6 cellular contexts compared by ENCODE assay signal in genomic region chr19:14023404-14024235, GRCh38. TPM values are rescaled to one million over a fixed set of nuclear protein-coding genes. Genes with fewer than 3 reads are reported as not detected.
DNase-seq lines count a peak whose midpoint lies in the region; ATAC-seq, FAIRE-seq and TF ChIP-seq lines count a peak whose summit lies in the region.

No MANE protein-coding gene starts in this region.

- peaks cover 4% of the 10 kb centered on the region for H3K4me1 ChIP-seq in keratinocyte (ENCODE audit: control insufficient read depth, extremely low read depth, insufficient read depth, low read length)

- H3K36me3 Mint-ChIP-seq in T-helper 2 cell treated with Interferon-gamma antibody and Interleukin-4, amounts not matched to agents 5 μg/mL and 100 μg/mL, for 36 hours (ENCODE audit: low read depth), result no peaks in the 10 kb centered on the region

- no peak overlapping the region for H3K4me3 Mint-ChIP-seq in T-helper 2 cell treated with Interferon-gamma antibody and Interleukin-4, amounts not matched to agents 5 μg/mL and 100 μg/mL, for 36 hours

- ATAC-seq in GM19328 (IDR thresholded peaks at IDR 0.05; ENCODE audit: unreplicated experiment), result no peak

- no peak overlapping the region for H3K27ac ChIP-seq in keratinocyte (ENCODE audit: control insufficient read depth, insufficient read depth, low read length)

- no peaks in the 10 kb centered on the region for H3K36me3 ChIP-seq in keratinocyte (ENCODE audit: control insufficient read depth in 2 of 2, extremely low read depth in 1 of 2, insufficient read depth in 2 of 2, low read length in 2 of 2)

- TF ChIP-seq CTCF in keratinocyte (optimal IDR thresholded peaks at IDR 0.05 in 1 of 3, IDR thresholded peaks at IDR 0.05 in 1 of 3, conservative IDR thresholded peaks at IDR 0.05 in 1 of 3; ENCODE audit: extremely low read depth in 1 of 3, insufficient read depth in 2 of 3, low read length in 3 of 3), result peak; percentile 35 to 47 (median 41)

- no peaks in the 10 kb centered on the region for H3K9me1 ChIP-seq in keratinocyte (ENCODE audit: control insufficient read depth, extremely low read depth, insufficient read depth, low read length)

- H4K20me1 ChIP-seq in keratinocyte (ENCODE audit: control insufficient read depth, extremely low read depth, insufficient read depth, low read length), result no peaks in the 10 kb centered on the region

- no peak for DNase-seq in T-helper 2 cell treated with Interferon-gamma antibody and Interleukin-4, amounts not matched to agents 5 μg/mL and 100 μg/mL, for 36 hours (ENCODE audit: low spot score)
- DNase-seq in T-helper 2 cell (no peak), SW 1271 (lab: John Stamatoyannopoulos, UW) (peak; percentile 50 to 80), keratinocyte (ENCODE audit: low read depth, low spot score) (no peak), NCI-H2029 (lab: John Stamatoyannopoulos, UW) (no peak)

- peak overlapping the region; percentile 42 for H3K27ac Mint-ChIP-seq in T-helper 2 cell treated with Interferon-gamma antibody and Interleukin-4, amounts not matched to agents 5 μg/mL and 100 μg/mL, for 36 hours

- H3K79me2 ChIP-seq in keratinocyte (ENCODE audit: control insufficient read depth, insufficient read depth, low read length), result no peaks in the 10 kb centered on the region

- no peaks in the 10 kb centered on the region for H3K9me3 Mint-ChIP-seq in T-helper 2 cell treated with Interferon-gamma antibody and Interleukin-4, amounts not matched to agents 5 μg/mL and 100 μg/mL, for 36 hours

- no peak for FAIRE-seq in keratinocyte (lab: Jason Lieb, UNC)

- no peak overlapping the region for H3K4me2 ChIP-seq in keratinocyte (ENCODE audit: control insufficient read depth, extremely low read depth, insufficient read depth, low read depth, low read length)

- peaks cover 6% of the 10 kb centered on the region for H3K4me1 Mint-ChIP-seq in T-helper 2 cell treated with Interferon-gamma antibody and Interleukin-4, amounts not matched to agents 5 μg/mL and 100 μg/mL, for 36 hours (ENCODE audit: low read depth)

- H3K27me3 Mint-ChIP-seq in T-helper 2 cell treated with Interferon-gamma antibody and Interleukin-4, amounts not matched to agents 5 μg/mL and 100 μg/mL, for 36 hours (ENCODE audit: low read depth), result no peaks in the 10 kb centered on the region

- no peak overlapping the region for H2AFZ ChIP-seq in keratinocyte (ENCODE audit: control insufficient read depth, low read length)

- no peaks in the 10 kb centered on the region for H3K27me3 ChIP-seq in keratinocyte (ENCODE audit: control insufficient read depth, extremely low read depth, insufficient read depth, low read length)

- no peak overlapping the region for H3K4me3 ChIP-seq in keratinocyte (ENCODE audit: control insufficient read depth in 2 of 3, extremely low read depth in 1 of 3, insufficient read depth in 2 of 3, low read depth in 1 of 3, low read length in 3 of 3)

- dilution Hi-C loops in keratinocyte (cut with MboI; ENCODE audit: extremely low pct_ligation_motif_present, low sequenced_read_pairs), result no loop called here

- H3K9me3 ChIP-seq in keratinocyte (ENCODE audit: control insufficient read depth, low read depth, low read length), result no peaks in the 10 kb centered on the region

- no peak overlapping the region for H3K9ac ChIP-seq in keratinocyte (ENCODE audit: control insufficient read depth, extremely low read depth, insufficient read depth, low read length)

RNA-seq across cellular contexts. Expression of gene RLN3, which starts 4.3 kb away (rescaled TPM):
- not detected in 3 replicates for polyA plus RNA-seq in keratinocyte
- polyA plus RNA-seq in keratinocyte (2011; ENCODE audit: low read depth), result not detected
- not detected in 2 replicates for polyA plus RNA-seq in keratinocyte (2011; cell fraction: cytosol; rRNA removed)
- polyA plus RNA-seq in keratinocyte (2011; cell fraction: nucleus; rRNA removed), result not detected in 2 replicates
- not detected in 2 replicates for polyA plus RNA-seq in keratinocyte (2012; ENCODE audit: low replicate concordance)
- polyA minus RNA-seq in keratinocyte, result not detected in 3 replicates
- polyA minus RNA-seq in keratinocyte (2011; cell fraction: cytosol; rRNA and poly(A)+ RNA removed), result not detected
- not detected in 2 replicates for polyA minus RNA-seq in keratinocyte (2011; cell fraction: nucleus; rRNA and poly(A)+ RNA removed)

RNA-seq across cellular contexts. Expression of gene IL27RA, which starts 7.9 kb away (rescaled TPM):
- polyA plus RNA-seq in keratinocyte, result 2.2 to 3.0 TPM (median 2.8 TPM) in 3 replicates
- polyA plus RNA-seq in keratinocyte (2011; ENCODE audit: low read depth), result 0.11 TPM
- polyA plus RNA-seq in keratinocyte (2011; cell fraction: cytosol; rRNA removed), result 1.3 and 1.7 TPM in 2 replicates
- polyA plus RNA-seq in keratinocyte (2011; cell fraction: nucleus; rRNA removed), result 3.1 and 3.5 TPM in 2 replicates
- 0.18 and 3.2 TPM in 2 replicates for polyA plus RNA-seq in keratinocyte (2012; ENCODE audit: low replicate concordance)
- 1.2 to 2.6 TPM (median 1.5 TPM) in 3 replicates for polyA minus RNA-seq in keratinocyte
- polyA minus RNA-seq in keratinocyte (2011; cell fraction: cytosol; rRNA and poly(A)+ RNA removed), result 2.5 TPM
- 1.9 and 2.2 TPM in 2 replicates for polyA minus RNA-seq in keratinocyte (2011; cell fraction: nucleus; rRNA and poly(A)+ RNA removed)

RNA-seq across cellular contexts. Expression of gene RFX1, which starts 17.5 kb away (rescaled TPM):
- 0.45 to 0.97 TPM (median 0.48 TPM) in 3 replicates for polyA plus RNA-seq in keratinocyte
- 3.7 TPM for polyA plus RNA-seq in keratinocyte (2011; ENCODE audit: low read depth)
- 0.44 and 1.0 TPM in 2 replicates for polyA plus RNA-seq in keratinocyte (2011; cell fraction: cytosol; rRNA removed)
- polyA plus RNA-seq in keratinocyte (2011; cell fraction: nucleus; rRNA removed), result 3.0 and 3.7 TPM in 2 replicates
- 4.0 and 4.3 TPM in 2 replicates for polyA plus RNA-seq in keratinocyte (2012; ENCODE audit: low replicate concordance)
- polyA minus RNA-seq in keratinocyte, result 0.42 to 6.6 TPM (median 0.76 TPM) in 3 replicates
- polyA minus RNA-seq in keratinocyte (2011; cell fraction: cytosol; rRNA and poly(A)+ RNA removed), result 4.2 TPM
- polyA minus RNA-seq in keratinocyte (2011; cell fraction: nucleus; rRNA and poly(A)+ RNA removed), result 3.4 and 9.2 TPM in 2 replicates

RNA-seq across cellular contexts. Expression of gene PALM3, which starts 38.3 kb away (rescaled TPM):
- polyA plus RNA-seq in keratinocyte, result not detected in 3 replicates
- polyA plus RNA-seq in keratinocyte (2011; ENCODE audit: low read depth), result not detected
- not detected in 2 replicates for polyA plus RNA-seq in keratinocyte (2011; cell fraction: cytosol; rRNA removed)
- not detected in 2 replicates for polyA plus RNA-seq in keratinocyte (2011; cell fraction: nucleus; rRNA removed)
- polyA plus RNA-seq in keratinocyte (2012; ENCODE audit: low replicate concordance), result 0.07 TPM in 1 of 2 replicates, not detected in the other
- polyA minus RNA-seq in keratinocyte, result not detected in 3 replicates
- not detected for polyA minus RNA-seq in keratinocyte (2011; cell fraction: cytosol; rRNA and poly(A)+ RNA removed)
- not detected in 2 replicates for polyA minus RNA-seq in keratinocyte (2011; cell fraction: nucleus; rRNA and poly(A)+ RNA removed)

RNA-seq across cellular contexts. Expression of gene MISP3, which starts 49.0 kb away (rescaled TPM):
- 0.79 to 1.2 TPM (median 0.96 TPM) in 3 replicates for polyA plus RNA-seq in keratinocyte
- polyA plus RNA-seq in keratinocyte (2011; ENCODE audit: low read depth), result 1.2 TPM
- 0.45 and 1.6 TPM in 2 replicates for polyA plus RNA-seq in keratinocyte (2011; cell fraction: cytosol; rRNA removed)
- polyA plus RNA-seq in keratinocyte (2011; cell fraction: nucleus; rRNA removed), result 0.64 and 1.7 TPM in 2 replicates
- 0.91 and 2.7 TPM in 2 replicates for polyA plus RNA-seq in keratinocyte (2012; ENCODE audit: low replicate concordance)
- polyA minus RNA-seq in keratinocyte, result 0.10 TPM in 1 of 3 replicates, not detected in the others
- not detected for polyA minus RNA-seq in keratinocyte (2011; cell fraction: cytosol; rRNA and poly(A)+ RNA removed)
- not detected in 2 replicates for polyA minus RNA-seq in keratinocyte (2011; cell fraction: nucleus; rRNA and poly(A)+ RNA removed)

Comparison
In these comparisons a context has a peak if more than half of its experiments do, and no peak if none do; other contexts are left out.
1. DNase-seq: peak in SW 1271 (2 of 2); none in T-helper 2 cell treated with Interferon-gamma antibody and Interleukin-4, amounts not matched to agents 5 μg/mL and 100 μg/mL, for 36 hours (single experiment), T-helper 2 cell (0 of 5), keratinocyte (single experiment) and NCI-H2029 (single experiment).